Comparison of ENCODE assay signal across 16 cellular contexts in the genomic region with DNA sequence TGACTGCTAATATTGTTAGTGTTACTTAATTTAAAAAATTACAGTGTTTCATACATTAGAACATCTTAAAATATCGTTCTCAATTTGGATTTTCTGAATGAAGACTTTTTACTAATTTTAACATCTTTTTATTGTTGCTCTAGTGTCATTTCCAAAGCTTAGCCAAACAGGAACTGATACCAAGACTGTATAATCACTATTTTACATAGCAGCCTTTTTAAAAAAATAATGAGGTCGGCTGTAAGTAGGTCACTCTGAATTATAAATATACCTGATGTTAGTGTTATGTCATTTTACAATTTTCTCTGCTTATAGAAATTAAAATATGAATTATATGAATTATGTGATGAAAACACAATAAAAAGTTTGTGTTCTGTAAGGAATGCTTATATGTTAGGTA.
DNase-seq lines count a peak whose midpoint lies in the region; ATAC-seq and TF ChIP-seq lines count a peak whose summit lies in the region.
"Had no signal": no experiment of that assay in that cellular context is flagged by ENCODE, and none has a peak within 500 bp of the region (broad histone marks: within the 10 kb centered on the region; RNA-seq: fewer than 3 reads in every experiment).

No MANE protein-coding gene starts in this region.

- H3K36me3 ChIP-seq in lower lobe of right lung = no peaks in the 10 kb centered on the region
- H3K36me3 ChIP-seq: stomach had no signal

- intact Hi-C loops in lower lobe of right lung (cut with DNase I) = no loop called here
- intact Hi-C loops in lower leg skin (cut with DNase I; ENCODE audit: low total_unique reads) = no loop called here

- DNase-seq in lower lobe of right lung (no peak), lower leg skin (ENCODE audit: low spot score in 2 of 2) (no peak), NCI-H2227 treated with DMSO at 0.1 percent for 48 hours (lab: John Stamatoyannopoulos, UW) (no peak), coronary artery (ENCODE audit: low spot score) (no peak)
- DNase-seq: activated CD4-positive, alpha-beta T cell treated with anti-CD3 and anti-CD28 coated beads for 4 hours; DMS153; glutamatergic neuron; KBM-7; kidney glomerular epithelial cell; naive thymus-derived CD8-positive, alpha-beta T cell; stomach had no signal

- ATAC-seq in GM18505 (IDR thresholded peaks at IDR 0.05; ENCODE audit: unreplicated experiment) = peak; percentile 87
- ATAC-seq in GM19468 (IDR thresholded peaks at IDR 0.05; ENCODE audit: extremely low read depth, unreplicated experiment) = peak; percentile 77
- ATAC-seq in HG02884 (IDR thresholded peaks at IDR 0.05; ENCODE audit: unreplicated experiment) = peak; percentile 98
- ATAC-seq in HG03565 (IDR thresholded peaks at IDR 0.05; ENCODE audit: unreplicated experiment) = peak; percentile 86
- no peak for ATAC-seq in lower lobe of right lung
- ATAC-seq: naive thymus-derived CD8-positive, alpha-beta T cell; sciatic nerve had no signal

- TF ChIP-seq CTCF in lower lobe of right lung (IDR thresholded peaks at IDR 0.05) (no peak), lower leg skin (IDR thresholded peaks at IDR 0.05) (no peak), coronary artery (IDR thresholded peaks at IDR 0.05) (no peak)

- H3K4me3 ChIP-seq in lower lobe of right lung = no peak overlapping the region
- H3K4me3 ChIP-seq in lower leg skin (ENCODE audit: low read depth, poor library complexity, severe bottlenecking) = no peak overlapping the region
- H3K4me3 ChIP-seq in coronary artery = no peak overlapping the region
- H3K4me3 ChIP-seq: stomach had no signal

- TF ChIP-seq POLR2A in GM18505 (IDR thresholded peaks at IDR 0.05; ENCODE audit: borderline replicate concordance, extremely low read depth, insufficient read depth, insufficient read length) (no peak), lower leg skin (IDR thresholded peaks at IDR 0.05) (no peak)

- 57 to 72% methylated on average over 2 of the region's 2 CpGs for WGBS in lower leg skin, 2 donors

- no peaks in the 10 kb centered on the region for H3K9me3 ChIP-seq in lower lobe of right lung
- H3K9me3 ChIP-seq: stomach had no signal

- H3K27ac ChIP-seq in lower lobe of right lung (no peak overlapping the region), coronary artery (no peak overlapping the region)
- H3K27ac ChIP-seq: stomach had no signal

- H3K4me1 ChIP-seq in lower lobe of right lung = no peaks in the 10 kb centered on the region
- H3K4me1 ChIP-seq: stomach had no signal

- H3K27me3 ChIP-seq in lower lobe of right lung (ENCODE audit: low read depth) = no peaks in the 10 kb centered on the region
- H3K27me3 ChIP-seq: stomach had no signal

Comparison
In these comparisons a context has a peak if more than half of its experiments do, and no peak if none do; other contexts are left out.
1. ATAC-seq: peak in GM18505 (single experiment), GM19468 (single experiment), HG02884 (single experiment) and HG03565 (single experiment); none in lower lobe of right lung (0 of 2).